In the genomic region with DNA sequence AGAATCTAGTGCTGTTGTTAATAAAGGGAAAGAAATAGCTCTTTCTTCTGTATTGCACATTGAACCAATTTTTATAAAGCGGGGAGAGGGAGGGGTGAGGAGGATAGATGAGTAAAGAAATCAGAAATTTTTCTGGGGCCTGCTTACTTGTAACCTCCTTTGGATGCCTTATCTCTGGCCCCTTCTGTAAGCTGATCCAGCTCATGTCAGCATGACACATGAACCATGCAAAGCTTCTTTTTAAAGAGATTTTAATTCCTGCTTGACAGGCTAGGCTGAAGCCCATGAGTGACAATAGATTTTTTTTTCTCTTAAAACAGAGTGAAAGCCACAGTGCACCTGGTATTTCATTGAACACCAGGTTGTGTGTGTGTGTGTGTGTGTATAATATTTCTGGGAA, we compare ENCODE assay signal across 15 cellular contexts.
DNase-seq lines count a peak whose midpoint lies in the region; ATAC-seq and TF ChIP-seq lines count a peak whose summit lies in the region.
"Had no signal": no experiment of that assay in that cellular context is flagged by ENCODE, and none has a peak within 500 bp of the region (broad histone marks: within the 10 kb centered on the region; RNA-seq: fewer than 3 reads in every experiment).

No MANE protein-coding gene starts in this region.

- peaks cover 19% of the 10 kb centered on the region for H3K4me1 ChIP-seq in left ventricle myocardium inferior
- peaks cover 0 to 25% (median 15%) of the 10 kb centered on the region in 9 donors for H3K4me1 ChIP-seq in heart right ventricle
- H3K4me1 ChIP-seq in uterus: no peaks in the 10 kb centered on the region
- peaks cover 0 to 14% of the 10 kb centered on the region in 2 donors for H3K4me1 ChIP-seq in thyroid gland

- intact Hi-C loops in left ventricle myocardium inferior (cut with micrococcal nuclease) (no loop called here), heart right ventricle (cut with DNase I) (no loop called here), uterus (cut with DNase I; ENCODE audit: low total_unique reads) (no loop called here), thyroid gland (cut with DNase I) (no loop called here)
- intact Hi-C loops in activated naive CD4-positive, alpha-beta T cell treated with anti-CD3 and anti-CD28 coated beads for 36 hours (cut with micrococcal nuclease): no loop called here
- intact Hi-C loops in activated CD4-positive, alpha-beta T cell treated with anti-CD3 and anti-CD28 coated beads for 36 hours (cut with DNase I, micrococcal nuclease): no loop called here

- CTCF ChIA-PET in activated naive CD4-positive, alpha-beta T cell treated with anti-CD3 and anti-CD28 coated beads for 36 hours (lab: Charles Lee): interaction anchor here (0.6 kb wide), 1 partner anchor 375 kb away, joined by 3 read pairs; no protein-coding TSS in a partner anchor
- CTCF ChIA-PET in activated CD4-positive, alpha-beta T cell treated with anti-CD3 and anti-CD28 coated beads for 36 hours (lab: Charles Lee): interaction anchor here (0.6 to 1.1 kb wide), 3 partner anchors 22 to 46 kb away, joined by 3 read pairs; no protein-coding TSS in a partner anchor

- H3K27ac ChIP-seq in left ventricle myocardium inferior (replicated peaks) (peak overlapping the region; percentile 53), heart right ventricle (peak overlapping the region in 1 of 10 donors; percentile 46), uterus (peak overlapping the region; percentile 58 to 59), thyroid gland (no peak overlapping the region)

- WGBS in heart right ventricle, 2 donors: 0 to 94% methylated on average over 1 of the region's 1 CpG
- WGBS in thyroid gland, 2 donors: 0 to 100% methylated on average over 1 of the region's 1 CpG

- H3K27me3 ChIP-seq in left ventricle myocardium inferior (ENCODE audit: low read depth) (no peaks in the 10 kb centered on the region), heart right ventricle (no peaks in the 10 kb centered on the region), uterus (no peaks in the 10 kb centered on the region), thyroid gland (no peaks in the 10 kb centered on the region)

- no peak overlapping the region for H3K27ac Mint-ChIP-seq in activated naive CD4-positive, alpha-beta T cell treated with anti-CD3 and anti-CD28 coated beads for 36 hours
- no peak overlapping the region for H3K27ac Mint-ChIP-seq in activated CD4-positive, alpha-beta T cell treated with anti-CD3 and anti-CD28 coated beads for 36 hours
- H3K27ac Mint-ChIP-seq: activated naive CD4-positive, alpha-beta T cell treated with anti-CD3 and anti-CD28 coated beads, Interleukin-2, amount 10 ng/mL, durations not matched to agents 7 days and 5 days; natural killer cell treated with Interleukin-12 subunit alpha and Interleukin-12 subunit beta and Interleukin-15 and Interleukin-18, amount 100 ng/mL, for 72 hours had no signal

- DNase-seq in left ventricle myocardium inferior (no peak), heart right ventricle (no peak), OCI-M1 (lab: John Stamatoyannopoulos, UW) (peak; percentile 71), epithelial cell of esophagus (ENCODE audit: low read depth) (peak; percentile 8), uterus (no peak), thyroid gland (no peak)
- DNase-seq in activated naive CD4-positive, alpha-beta T cell treated with anti-CD3 and anti-CD28 coated beads for 36 hours: no peak
- DNase-seq in activated CD4-positive, alpha-beta T cell treated with anti-CD3 and anti-CD28 coated beads for 36 hours: no peak
- DNase-seq: activated CD4-positive, alpha-beta T cell treated with anti-CD3 and anti-CD28 coated beads for 48 hours; activated naive CD4-positive, alpha-beta T cell treated with anti-CD3 and anti-CD28 coated beads, Interleukin-2, amount 10 ng/mL, durations not matched to agents 7 days and 5 days; dermis blood vessel endothelial cell; erythroblast; NCI-H187; substantia nigra had no signal

- POLR2A ChIA-PET in activated CD4-positive, alpha-beta T cell treated with anti-CD3 and anti-CD28 coated beads for 36 hours (lab: Charles Lee): interaction anchor here (0.5 to 0.6 kb wide), 2 partner anchors 95 to 208 kb away, joined by 3 to 5 read pairs; no protein-coding TSS in a partner anchor

- TF ChIP-seq POLR2A in uterus (IDR thresholded peaks at IDR 0.05) (no peak), thyroid gland (IDR thresholded peaks at IDR 0.05) (no peak)

- H3K4me1 Mint-ChIP-seq in activated naive CD4-positive, alpha-beta T cell treated with anti-CD3 and anti-CD28 coated beads for 36 hours (ENCODE audit: low read depth): no peaks in the 10 kb centered on the region
- peaks cover 2% of the 10 kb centered on the region for H3K4me1 Mint-ChIP-seq in activated CD4-positive, alpha-beta T cell treated with anti-CD3 and anti-CD28 coated beads for 36 hours
- H3K4me1 Mint-ChIP-seq: activated naive CD4-positive, alpha-beta T cell treated with anti-CD3 and anti-CD28 coated beads, Interleukin-2, amount 10 ng/mL, durations not matched to agents 7 days and 5 days had no signal

- H3K4me3 ChIP-seq in left ventricle myocardium inferior (no peak overlapping the region), heart right ventricle (no peak overlapping the region), epithelial cell of esophagus (ENCODE audit: low read length) (no peak overlapping the region), uterus (no peak overlapping the region), thyroid gland (replicated peaks in 1 of 3) (no peak overlapping the region)

- no peak overlapping the region for H3K4me3 Mint-ChIP-seq in activated naive CD4-positive, alpha-beta T cell treated with anti-CD3 and anti-CD28 coated beads for 36 hours
- no peak overlapping the region for H3K4me3 Mint-ChIP-seq in activated CD4-positive, alpha-beta T cell treated with anti-CD3 and anti-CD28 coated beads for 36 hours
- H3K4me3 Mint-ChIP-seq: activated naive CD4-positive, alpha-beta T cell treated with anti-CD3 and anti-CD28 coated beads, Interleukin-2, amount 10 ng/mL, durations not matched to agents 7 days and 5 days; natural killer cell treated with Interleukin-12 subunit alpha and Interleukin-12 subunit beta and Interleukin-15 and Interleukin-18, amount 100 ng/mL, for 72 hours had no signal

- H3K9me3 Mint-ChIP-seq in activated naive CD4-positive, alpha-beta T cell treated with anti-CD3 and anti-CD28 coated beads for 36 hours: no peaks in the 10 kb centered on the region
- no peaks in the 10 kb centered on the region for H3K9me3 Mint-ChIP-seq in activated CD4-positive, alpha-beta T cell treated with anti-CD3 and anti-CD28 coated beads for 36 hours (ENCODE audit: low read depth)
- H3K9me3 Mint-ChIP-seq: activated naive CD4-positive, alpha-beta T cell treated with anti-CD3 and anti-CD28 coated beads, Interleukin-2, amount 10 ng/mL, durations not matched to agents 7 days and 5 days; natural killer cell treated with Interleukin-12 subunit alpha and Interleukin-12 subunit beta and Interleukin-15 and Interleukin-18, amount 100 ng/mL, for 72 hours had no signal

- H3K9me3 ChIP-seq in left ventricle myocardium inferior (replicated peaks) (peaks cover 4% of the 10 kb centered on the region), heart right ventricle (peaks cover 0 to 6% (median 0%) of the 10 kb centered on the region in 11 donors), uterus (no peaks in the 10 kb centered on the region), thyroid gland (no peaks in the 10 kb centered on the region)

- H3K36me3 ChIP-seq in left ventricle myocardium inferior: no peaks in the 10 kb centered on the region
- no peaks in the 10 kb centered on the region for H3K36me3 ChIP-seq in heart right ventricle
- H3K36me3 ChIP-seq in uterus: no peaks in the 10 kb centered on the region
- no peaks in the 10 kb centered on the region for H3K36me3 ChIP-seq in thyroid gland

- no peak for TF ChIP-seq CTCF in left ventricle myocardium inferior (IDR thresholded peaks at IDR 0.05; ENCODE audit: borderline replicate concordance)
- no peak for TF ChIP-seq CTCF in heart right ventricle (IDR thresholded peaks at IDR 0.05)
- no peak for TF ChIP-seq CTCF in epithelial cell of esophagus (IDR thresholded peaks at IDR 0.05; ENCODE audit: insufficient read depth, low read depth, low read length, missing control alignments)
- TF ChIP-seq CTCF in uterus (IDR thresholded peaks at IDR 0.05): no peak
- no peak for TF ChIP-seq CTCF in thyroid gland (IDR thresholded peaks at IDR 0.05)

- ATAC-seq in heart right ventricle: no peak
- ATAC-seq in activated CD4-positive, alpha-beta T cell treated with anti-CD3 and anti-CD28 coated beads for 36 hours: no peak
- ATAC-seq: natural killer cell treated with Interleukin-12 subunit alpha and Interleukin-12 subunit beta and Interleukin-15 and Interleukin-18, amount 100 ng/mL, for 72 hours had no signal

- peaks cover 5% of the 10 kb centered on the region for H3K27me3 Mint-ChIP-seq in activated naive CD4-positive, alpha-beta T cell treated with anti-CD3 and anti-CD28 coated beads for 36 hours (ENCODE audit: low read depth)
- no peaks in the 10 kb centered on the region for H3K27me3 Mint-ChIP-seq in activated CD4-positive, alpha-beta T cell treated with anti-CD3 and anti-CD28 coated beads for 36 hours
- H3K27me3 Mint-ChIP-seq: activated naive CD4-positive, alpha-beta T cell treated with anti-CD3 and anti-CD28 coated beads, Interleukin-2, amount 10 ng/mL, durations not matched to agents 7 days and 5 days; natural killer cell treated with Interleukin-12 subunit alpha and Interleukin-12 subunit beta and Interleukin-15 and Interleukin-18, amount 100 ng/mL, for 72 hours had no signal

- H3K36me3 Mint-ChIP-seq in activated naive CD4-positive, alpha-beta T cell treated with anti-CD3 and anti-CD28 coated beads for 36 hours (ENCODE audit: low read depth): no peaks in the 10 kb centered on the region
- H3K36me3 Mint-ChIP-seq in activated CD4-positive, alpha-beta T cell treated with anti-CD3 and anti-CD28 coated beads for 36 hours (ENCODE audit: low read depth): no peaks in the 10 kb centered on the region
- H3K36me3 Mint-ChIP-seq: activated naive CD4-positive, alpha-beta T cell treated with anti-CD3 and anti-CD28 coated beads, Interleukin-2, amount 10 ng/mL, durations not matched to agents 7 days and 5 days; natural killer cell treated with Interleukin-12 subunit alpha and Interleukin-12 subunit beta and Interleukin-15 and Interleukin-18, amount 100 ng/mL, for 72 hours had no signal

Comparison
In these comparisons a context has a peak if more than half of its experiments do, and no peak if none do; other contexts are left out.
1. DNase-seq: peak in OCI-M1 (single experiment) and epithelial cell of esophagus (single experiment); none in left ventricle myocardium inferior (single experiment), heart right ventricle (0 of 2), uterus (0 of 2), thyroid gland (0 of 2), activated naive CD4-positive, alpha-beta T cell treated with anti-CD3 and anti-CD28 coated beads for 36 hours (single experiment) and activated CD4-positive, alpha-beta T cell treated with anti-CD3 and anti-CD28 coated beads for 36 hours (single experiment).
2. H3K27ac ChIP-seq: peak in left ventricle myocardium inferior (single experiment) and uterus (2 of 2); none in thyroid gland (0 of 3).